Comparison of ENCODE assay signal across 13 cellular contexts in genomic region chr22:37462983-37463382, GRCh38. TPM values are rescaled to one million over a fixed set of nuclear protein-coding genes. Genes with fewer than 3 reads are reported as not detected.
DNase-seq lines count a peak whose midpoint lies in the region; ATAC-seq, FAIRE-seq and TF ChIP-seq lines count a peak whose summit lies in the region.
"Had no signal": no experiment of that assay in that cellular context is flagged by ENCODE, and none has a peak within 500 bp of the region (broad histone marks: within the 10 kb centered on the region; RNA-seq: fewer than 3 reads in every experiment).

No MANE protein-coding gene starts in this region.

- H3K9me3 ChIP-seq in cardiac muscle cell (ENCODE audit: low read depth) (no peaks in the 10 kb centered on the region), small intestine (ENCODE audit: control insufficient read depth, low read depth) (no peaks in the 10 kb centered on the region), stomach (no peaks in the 10 kb centered on the region)

- no peak for ATAC-seq in GM19328 (IDR thresholded peaks at IDR 0.05; ENCODE audit: unreplicated experiment)

- H3K27me3 ChIP-seq in cardiac muscle cell, result peaks cover 21% of the 10 kb centered on the region
- H3K27me3 ChIP-seq in small intestine (ENCODE audit: control insufficient read depth in 2 of 2, insufficient read depth in 2 of 2, low read length in 2 of 2), result no peaks in the 10 kb centered on the region
- peaks cover 0 to 80% (median 0%) of the 10 kb centered on the region in 3 donors for H3K27me3 ChIP-seq in stomach

- in situ Hi-C loops in SK-MEL-5 (cut with HindIII; ENCODE audit: low pct_unique_long_range_greater_than_20kb, low sequenced_read_pairs), result no loop called here

- H3K36me3 ChIP-seq in cardiac muscle cell (no peaks in the 10 kb centered on the region), small intestine (ENCODE audit: control insufficient read depth in 2 of 2, insufficient read depth in 2 of 2, low read length in 2 of 2) (no peaks in the 10 kb centered on the region), stomach (peaks cover 0 to 6% (median 0%) of the 10 kb centered on the region in 4 donors)

- TF ChIP-seq EP300 in stomach (IDR thresholded peaks at IDR 0.05), result no peak

- TF ChIP-seq CTCF in cardiac muscle cell (IDR thresholded peaks at IDR 0.05; ENCODE audit: low read depth, low read length) (no peak), fibroblast of the aortic adventitia (IDR thresholded peaks at IDR 0.05; ENCODE audit: insufficient read depth, low read length) (no peak), stomach (IDR thresholded peaks at IDR 0.05) (no peak)

- FAIRE-seq in small intestine (lab: Jason Lieb, UNC) (no peak), H54 (lab: Jason Lieb, UNC) (no peak)
- FAIRE-seq: islet of Langerhans had no signal

- H3K4me3 ChIP-seq in cardiac muscle cell, result no peak overlapping the region
- no peak overlapping the region for H3K4me3 ChIP-seq in fibroblast of the aortic adventitia (ENCODE audit: low read depth, low read length)
- H3K4me3 ChIP-seq in small intestine (ENCODE audit: low read depth in 1 of 2, low read length in 2 of 2), result no peak overlapping the region
- H3K4me3 ChIP-seq in stomach, result no peak overlapping the region

- TF ChIP-seq POLR2A in H54 (IDR thresholded peaks at IDR 0.05; ENCODE audit: low read depth, low read length) (no peak), stomach (IDR thresholded peaks at IDR 0.05) (no peak)

- no peaks in the 10 kb centered on the region for H3K4me1 ChIP-seq in cardiac muscle cell (ENCODE audit: low read depth)
- no peaks in the 10 kb centered on the region for H3K4me1 ChIP-seq in small intestine (ENCODE audit: control insufficient read depth in 2 of 2, insufficient read depth in 1 of 2, low read depth in 1 of 2, low read length in 1 of 2)
- H3K4me1 ChIP-seq in stomach, result peaks cover 0 to 16% (median 2%) of the 10 kb centered on the region in 4 donors

- intact Hi-C loops in cardiac septum (cut with DNase I) (no loop called here), stomach (cut with DNase I; ENCODE audit: low total_unique reads) (no loop called here)

- WGBS in small intestine, 3 donors, result 10 to 14% (median 14%) methylated on average over 5 of the region's 5 CpGs
- WGBS in stomach, 5 donors, result 10 to 19% (median 15%) methylated on average over 5 of the region's 5 CpGs

- no peak overlapping the region for H3K27ac ChIP-seq in cardiac muscle cell
- H3K27ac ChIP-seq in small intestine (ENCODE audit: low read depth in 1 of 2, low read length in 1 of 2), result no peak overlapping the region
- H3K27ac ChIP-seq in stomach, result no peak overlapping the region

- peak; percentile 60 to 86 for DNase-seq in cardiac muscle cell (ENCODE audit: low read depth in 1 of 2, low spot score in 1 of 2)
- no peak for DNase-seq in cardiac septum (ENCODE audit: low spot score)
- DNase-seq in SK-MEL-5 (ENCODE audit: low read depth, low spot score), result peak; percentile 36
- peak; percentile 57 for DNase-seq in fibroblast of the aortic adventitia (ENCODE audit: low read depth)
- peak; percentile 31 for DNase-seq in small intestine
- no peak for DNase-seq in H54 (ENCODE audit: insufficient read length, low spot score)
- DNase-seq in stomach, result no peak
- DNase-seq: NCI-H226, retina, T-helper 2 cell had no signal

RNA-seq across cellular contexts. Expression of gene MFNG, which starts 23.2 kb away (rescaled TPM):
- 1.2 and 2.6 TPM in 2 replicates for total RNA-seq in cardiac muscle cell
- polyA plus RNA-seq in cardiac muscle cell, result 6.4 and 9.2 TPM in 2 replicates
- 5.3 TPM for total RNA-seq in cardiac septum
- total RNA-seq in SK-MEL-5 (2014; rRNA removed; shearing (Covaris generic)), result 0.37 TPM in 1 of 2 replicates, not detected in the other
- polyA plus RNA-seq in SK-MEL-5 (2015; cell fraction: cytosol; rRNA removed), result not detected in 2 replicates
- polyA plus RNA-seq in SK-MEL-5 (2015; cell fraction: nucleus; rRNA removed), result 1.6 TPM in 1 of 2 replicates, not detected in the other
- total RNA-seq in fibroblast of the aortic adventitia (ENCODE audit: low replicate concordance), result 0.16 and 0.36 TPM in 2 replicates
- 10 to 100 TPM; 19.2 to 21.3 (median 20.5) TPM for polyA plus RNA-seq in small intestine
- 10 to 100 TPM in 3 of 5 donors, 1 to 10 TPM in 2; 1.7 to 86.4 (median 11.2) TPM for total RNA-seq in stomach
- 10 to 100 TPM in 1 of 3 donors, 1 to 10 TPM in 2; 3.8 to 10.2 (median 6.7) TPM for polyA plus RNA-seq in stomach
- polyA plus RNA-seq: BJ had no signal

RNA-seq across cellular contexts. Expression of gene ELFN2, which starts 35.7 kb away (rescaled TPM):
- total RNA-seq in cardiac muscle cell (0.09 and 0.11 TPM in 2 replicates), cardiac septum (0.03 TPM), fibroblast of the aortic adventitia (ENCODE audit: low replicate concordance) (0.18 and 0.33 TPM in 2 replicates), stomach (under 1 TPM in 2 of 5 donors, not detected in 3; 0.18 to 0.89 TPM)
- polyA plus RNA-seq in cardiac muscle cell (not detected in 2 replicates), small intestine (under 1 TPM in 1 of 3 donors, not detected in 2; 0.16 TPM), stomach (under 1 TPM in 1 of 3 donors, not detected in 2; 0.03 TPM)
- 0.34 and 0.40 TPM in 2 replicates for total RNA-seq in SK-MEL-5 (2014; rRNA removed; shearing (Covaris generic))
- 0.25 and 0.47 TPM in 2 replicates for polyA plus RNA-seq in SK-MEL-5 (2015; cell fraction: cytosol; rRNA removed)
- polyA plus RNA-seq in SK-MEL-5 (2015; cell fraction: nucleus; rRNA removed), result 0.19 and 0.76 TPM in 2 replicates

RNA-seq across cellular contexts. Expression of gene CARD10, which starts 56.2 kb away (rescaled TPM):
- total RNA-seq in cardiac muscle cell (3.3 and 4.5 TPM in 2 replicates), cardiac septum (6.0 TPM), fibroblast of the aortic adventitia (ENCODE audit: low replicate concordance) (5.8 and 13.1 TPM in 2 replicates), stomach (100 to 1,000 TPM in 1 of 5 donors, 10 to 100 TPM in 2, 1 to 10 TPM in 2; 5.5 to 120 (median 28.4) TPM)
- polyA plus RNA-seq in cardiac muscle cell (2.1 and 3.9 TPM in 2 replicates), small intestine (100 to 1,000 TPM in 2 of 3 donors, 10 to 100 TPM in 1; 48.2 to 129 (median 129) TPM), stomach (10 to 100 TPM; 11.3 to 17.8 (median 13.6) TPM)
- 2.0 and 3.1 TPM in 2 replicates for total RNA-seq in SK-MEL-5 (2014; rRNA removed; shearing (Covaris generic))
- polyA plus RNA-seq in SK-MEL-5 (2015; cell fraction: cytosol; rRNA removed), result 6.0 TPM in 2 replicates
- polyA plus RNA-seq in SK-MEL-5 (2015; cell fraction: nucleus; rRNA removed), result 9.2 and 10.3 TPM in 2 replicates

Comparison
In these comparisons a context has a peak if more than half of its experiments do, and no peak if none do; other contexts are left out.
1. DNase-seq: peak in cardiac muscle cell (2 of 2), SK-MEL-5 (single experiment), fibroblast of the aortic adventitia (single experiment) and small intestine (single experiment); none in cardiac septum (single experiment), H54 (single experiment) and stomach (single experiment).